ENCODE assay signal across 26 cellular contexts in genomic region chr3:128180446-128180845, GRCh38. TPM values are rescaled to one million over a fixed set of nuclear protein-coding genes. Genes with fewer than 3 reads are reported as not detected.
DNase-seq lines count a peak whose midpoint lies in the region; ATAC-seq and TF ChIP-seq lines count a peak whose summit lies in the region.
"Had no signal": no experiment of that assay in that cellular context is flagged by ENCODE, and none has a peak within 500 bp of the region (broad histone marks: within the 10 kb centered on the region; RNA-seq: fewer than 3 reads in every experiment).

No MANE protein-coding gene starts in this region.

- 70 to 83% (median 78%) methylated on average over 2 of the region's 2 CpGs for WGBS in heart left ventricle, 4 donors

- H3K36me3 ChIP-seq in heart left ventricle (no peaks in the 10 kb centered on the region), right atrium auricular region (no peaks in the 10 kb centered on the region), adipocyte (ENCODE audit: control insufficient read depth, insufficient read depth, low read length, severe bottlenecking) (no peaks in the 10 kb centered on the region)
- H3K36me3 ChIP-seq: BE2C, thyroid gland had no signal

- no peak for TF ChIP-seq POLR2A in heart left ventricle (IDR thresholded peaks at IDR 0.05)

- H3K9me3 ChIP-seq in heart left ventricle (no peaks in the 10 kb centered on the region), right atrium auricular region (no peaks in the 10 kb centered on the region), adipocyte (ENCODE audit: control insufficient read depth, low read length) (no peaks in the 10 kb centered on the region)
- H3K9me3 ChIP-seq: BE2C, thyroid gland had no signal

- peaks cover 0 to 50% (median 33%) of the 10 kb centered on the region in 12 donors for H3K4me1 ChIP-seq in heart left ventricle
- H3K4me1 ChIP-seq in right atrium auricular region = peaks cover 0 to 10% of the 10 kb centered on the region in 2 donors
- peaks cover 23% of the 10 kb centered on the region for H3K4me1 ChIP-seq in adipocyte (ENCODE audit: control insufficient read depth, insufficient read depth, low read length)

- no peak for DNase-seq in heart left ventricle
- no peak for DNase-seq in right atrium auricular region (ENCODE audit: low spot score)
- DNase-seq in adipocyte (ENCODE audit: low read depth) = peak; percentile 40
- peak; percentile 36 for DNase-seq in fibroblast of pulmonary artery (ENCODE audit: low read depth)
- DNase-seq in activated effector memory CD4-positive, alpha-beta T cell treated with anti-CD3 and anti-CD28 coated beads, Interleukin-2, amount 50 U/mL, for 16 hours = no peak
- no peak for DNase-seq in central memory CD4-positive, alpha-beta T cell
- DNase-seq in SKM-1 (lab: John Stamatoyannopoulos, UW; ENCODE audit: unreplicated experiment) = no peak
- DNase-seq: activated CD4-positive, alpha-beta T cell treated with anti-CD3 and anti-CD28 coated beads, Interleukin-2, amount 10 ng/mL, durations not matched to agents 24 days and 14 days; activated gamma-delta T cell; activated T-cell treated with anti-CD3 and anti-CD28 coated beads, Interleukin-2, amount 50 U/mL, for 1 hour; BE2C; effector CD4-positive, alpha-beta T cell; GDM1; H9; KG1; midbrain; naive thymus-derived CD4-positive, alpha-beta T cell; NCI-H446; NCI-H82; occipital lobe; SW 1271; T-helper 9 cell had no signal

- no peak overlapping the region for H3K27ac ChIP-seq in heart left ventricle
- H3K27ac ChIP-seq in right atrium auricular region = no peak overlapping the region
- H3K27ac ChIP-seq: epithelial cell of prostate, thyroid gland, VCaP had no signal

- no peak overlapping the region for H3K9ac ChIP-seq in adipocyte (ENCODE audit: low read length)

- intact Hi-C loops in heart left ventricle (cut with DNase I) = no loop called here

- H3K27me3 ChIP-seq in heart left ventricle (no peaks in the 10 kb centered on the region), right atrium auricular region (no peaks in the 10 kb centered on the region), adipocyte (replicated peaks; ENCODE audit: control insufficient read depth, insufficient read depth, low read length) (no peaks in the 10 kb centered on the region)
- H3K27me3 ChIP-seq: BE2C, thyroid gland had no signal

- TF ChIP-seq CTCF in heart left ventricle (IDR thresholded peaks at IDR 0.05) (no peak), right atrium auricular region (IDR thresholded peaks at IDR 0.05) (no peak), fibroblast of pulmonary artery (IDR thresholded peaks at IDR 0.05; ENCODE audit: low read length, missing control alignments) (no peak)

- peak in 3 of 4 donors; percentile 26 to 55 (median 41) for ATAC-seq in heart left ventricle
- no peak for ATAC-seq in HG03460 (IDR thresholded peaks at IDR 0.05; ENCODE audit: unreplicated experiment)
- ATAC-seq: naive thymus-derived CD4-positive, alpha-beta T cell had no signal

- no peak overlapping the region for H3K4me3 ChIP-seq in heart left ventricle
- H3K4me3 ChIP-seq in right atrium auricular region = no peak overlapping the region
- no peak overlapping the region for H3K4me3 ChIP-seq in adipocyte (ENCODE audit: low read length)
- H3K4me3 ChIP-seq in fibroblast of pulmonary artery (replicated peaks; ENCODE audit: low read depth, low read length) = no peak overlapping the region
- H3K4me3 ChIP-seq: thyroid gland had no signal

RNA-seq across cellular contexts. Expression of gene EEFSEC, which starts 27.2 kb away (rescaled TPM):
- 10 to 100 TPM; 17.8 to 48.0 (median 23.7) TPM for total RNA-seq in heart left ventricle
- polyA plus RNA-seq in heart left ventricle = 10 to 100 TPM; 17.5 to 19.4 TPM
- total RNA-seq in right atrium auricular region = 10 to 100 TPM; 15.7 to 18.0 TPM

RNA-seq across cellular contexts. Expression of gene RUVBL1, which starts 56.8 kb away (rescaled TPM):
- total RNA-seq in heart left ventricle (10 to 100 TPM; 19.1 to 39.9 (median 26.2) TPM), right atrium auricular region (10 to 100 TPM; 20.9 to 31.0 TPM)
- 10 to 100 TPM; 14.1 to 44.6 TPM for polyA plus RNA-seq in heart left ventricle

Comparison
In these comparisons a context has a peak if more than half of its experiments do, and no peak if none do; other contexts are left out.
1. DNase-seq: peak in adipocyte (single experiment) and fibroblast of pulmonary artery (single experiment); none in heart left ventricle (0 of 5), right atrium auricular region (single experiment), activated effector memory CD4-positive, alpha-beta T cell treated with anti-CD3 and anti-CD28 coated beads, Interleukin-2, amount 50 U/mL, for 16 hours (single experiment), central memory CD4-positive, alpha-beta T cell (single experiment) and SKM-1 (single experiment).